ENCODE assay signal across 1 cellular context in genomic region chr16:25066747-25067631, GRCh38.
A peak's percentile ranks its signal among the peaks of the same experiment; 100 is the strongest.
TF ChIP-seq lines count a peak whose summit lies in the region.

No MANE protein-coding gene starts in this region.

TF ChIP-seq in HepG2, 621 proteins besides CTCF, POLR2A, EP300 and RAD21 (continued from another document):
- TF ChIP-seq HNF1B (CRISPR knock-in tag; IDR thresholded peaks at IDR 0.05) (peak; percentile 76; the same call in 1 of the 2 replicates), ZNF589 (CRISPR knock-in tag; conservative IDR thresholded peaks at IDR 0.05) (no peak), ZNF777 (CRISPR knock-in tag; IDR thresholded peaks at IDR 0.05) (peak; percentile 49; the same call in 1 of the 2 replicates), ZNF230 (CRISPR knock-in tag; IDR thresholded peaks at IDR 0.05) (0 out of 2 replicates have a peak, but pooled peaks have one; percentile 62), ETV5 (CRISPR knock-in tag; IDR thresholded peaks at IDR 0.05; ENCODE audit: borderline replicate concordance) (peak; percentile 85), HNF1A (IDR thresholded peaks at IDR 0.05; ENCODE audit: low read depth) (no peak), HNF1A (CRISPR knock-in tag; IDR thresholded peaks at IDR 0.05; ENCODE audit: borderline replicate concordance) (no peak), MAZ (IDR thresholded peaks at IDR 0.05; ENCODE audit: borderline replicate concordance, low read depth, low read length) (no peak), MAZ (CRISPR knock-in tag; IDR thresholded peaks at IDR 0.05; ENCODE audit: low read depth) (peak; percentile 81), ZFX (CRISPR knock-in tag; IDR thresholded peaks at IDR 0.05; ENCODE audit: low read depth) (peak; percentile 88), ZNF800 (CRISPR knock-in tag; IDR thresholded peaks at IDR 0.05) (peak; percentile 56; the same call in 1 of the 2 replicates), ZNF142 (CRISPR knock-in tag; IDR thresholded peaks at IDR 0.05) (peak; percentile 81; the same call in 1 of the 2 replicates)
TF ChIP-seq in HepG2: peak in this region for 186.
